8 cellular contexts compared by ENCODE assay signal in genomic region chr19:9673912-9674668, GRCh38. TPM values are rescaled to one million over a fixed set of nuclear protein-coding genes. Genes with fewer than 3 reads are reported as not detected.
A peak's percentile ranks its signal among the peaks of the same experiment; 100 is the strongest.
DNase-seq lines count a peak whose midpoint lies in the region; ATAC-seq and TF ChIP-seq lines count a peak whose summit lies in the region.

No MANE protein-coding gene starts in this region.

- no peak overlapping the region for H2BK15ac ChIP-seq in neuronal stem cell (ENCODE audit: low read length)

- H3K4me3 ChIP-seq in heart left ventricle (peak overlapping the region; percentile 64 to 96 (median 84)), neuronal stem cell (ENCODE audit: low read length in 2 of 2) (peak overlapping the region; percentile 89 to 97)

- peaks cover 19% of the 10 kb centered on the region for H3K4me1 Mint-ChIP-seq in endothelial cell (ENCODE audit: unreplicated experiment)

- no peak overlapping the region for H2AK5ac ChIP-seq in neuronal stem cell (ENCODE audit: low read depth, low read length)

- TF ChIP-seq CTCF in heart left ventricle (IDR thresholded peaks at IDR 0.05) (no peak), endothelial cell (IDR thresholded peaks at IDR 0.05; ENCODE audit: unreplicated experiment) (no peak)

- H3K9ac ChIP-seq in neuronal stem cell (ENCODE audit: low read depth, low read length, poor library complexity): no peak overlapping the region

- H3K9me3 Mint-ChIP-seq in endothelial cell (ENCODE audit: unreplicated experiment): peaks cover 13% of the 10 kb centered on the region

- WGBS in heart left ventricle, 4 donors: 32 to 37% (median 32%) methylated on average over 15 of the region's 15 CpGs
- WGBS in neuronal stem cell (ENCODE audit: extremely low coverage in 2 of 2, insufficient read length in 2 of 2, insufficient replicate concordance in 1 of 2), 2 donors: no CpG with 5 or more reads among the region's 15 CpGs

- H2BK5ac ChIP-seq in neuronal stem cell (ENCODE audit: low read length): peak overlapping the region; percentile 88

- H3K4ac ChIP-seq in neuronal stem cell (ENCODE audit: low read length): no peak overlapping the region

- no peak overlapping the region for H2BK12ac ChIP-seq in neuronal stem cell (ENCODE audit: low read length)

- no peak overlapping the region for H4K8ac ChIP-seq in neuronal stem cell (ENCODE audit: low read depth, low read length)

- no peak for DNase-seq in heart left ventricle
- no peak for DNase-seq in Right ventricle myocardium inferior (ENCODE audit: missing footprints)
- peak; percentile 46 for DNase-seq in activated CD4-positive, CD25-positive, alpha-beta regulatory T cell treated with anti-CD3 and anti-CD28 coated beads, Interleukin-2, amount 50 U/mL, for 72 hours
- no peak for DNase-seq in endothelial cell (ENCODE audit: low spot score)
- DNase-seq in neuronal stem cell (ENCODE audit: low spot score): no peak
- DNase-seq in mesenteric fat pad (ENCODE audit: low spot score): no peak
- DNase-seq in NK-92 treated with Interleukin-12 subunit alpha and Interleukin-12 subunit beta, amount 100 ng/mL, for 24 hours (lab: John Stamatoyannopoulos, UW): no peak
- DNase-seq in 8988T: no peak

- no peak overlapping the region for H3K18ac ChIP-seq in neuronal stem cell (ENCODE audit: low read length)

- H2BK120ac ChIP-seq in neuronal stem cell (ENCODE audit: low read depth, low read length): no peak overlapping the region

- H3K4me3 Mint-ChIP-seq in endothelial cell (ENCODE audit: unreplicated experiment): peak overlapping the region; percentile 95

- no peak overlapping the region for H3K14ac ChIP-seq in neuronal stem cell (ENCODE audit: low read length)

- peaks cover 0 to 47% (median 9%) of the 10 kb centered on the region in 12 donors for H3K9me3 ChIP-seq in heart left ventricle
- peaks cover 16 to 50% of the 10 kb centered on the region in 2 donors for H3K9me3 ChIP-seq in neuronal stem cell (replicated peaks in 1 of 2; ENCODE audit: control insufficient read depth in 2 of 2, insufficient read depth in 1 of 2, low read depth in 1 of 2, low read length in 2 of 2)

- H3K27ac Mint-ChIP-seq in endothelial cell (ENCODE audit: unreplicated experiment): peak overlapping the region; percentile 99

- H3K4me2 ChIP-seq in neuronal stem cell (ENCODE audit: insufficient read depth, low read length, poor library complexity, severe bottlenecking): peak overlapping the region; percentile 37

- ATAC-seq in heart left ventricle: no peak
- no peak for ATAC-seq in Right ventricle myocardium inferior

- H3K36me3 ChIP-seq in heart left ventricle (peaks cover 0 to 22% (median 7%) of the 10 kb centered on the region in 9 donors), neuronal stem cell (replicated peaks in 1 of 2; ENCODE audit: control insufficient read depth in 2 of 2, insufficient read depth in 2 of 2, low read length in 2 of 2) (peaks cover 12 to 41% of the 10 kb centered on the region in 2 donors)

- peaks cover 35% of the 10 kb centered on the region for H3K36me3 Mint-ChIP-seq in endothelial cell (ENCODE audit: low read depth, unreplicated experiment)

- H3K27me3 ChIP-seq in heart left ventricle (no peaks in the 10 kb centered on the region), neuronal stem cell (ENCODE audit: control insufficient read depth in 3 of 3, insufficient read depth in 3 of 3, low read depth in 1 of 3, low read length in 3 of 3) (no peaks in the 10 kb centered on the region)

- H3K27me3 Mint-ChIP-seq in endothelial cell (ENCODE audit: unreplicated experiment): peaks cover 15% of the 10 kb centered on the region

- H3K4me1 ChIP-seq in heart left ventricle: peaks cover 0 to 12% (median 4%) of the 10 kb centered on the region in 12 donors
- no peaks in the 10 kb centered on the region for H3K4me1 ChIP-seq in neuronal stem cell (ENCODE audit: control insufficient read depth in 2 of 2, insufficient read depth in 1 of 2, low read depth in 1 of 2, low read length in 2 of 2)

- no peak for TF ChIP-seq POLR2A in heart left ventricle (IDR thresholded peaks at IDR 0.05)

- H3K79me1 ChIP-seq in neuronal stem cell (ENCODE audit: low read depth, low read length): peaks cover 4% of the 10 kb centered on the region

- no peak overlapping the region for H3K23ac ChIP-seq in neuronal stem cell (ENCODE audit: low read depth, low read length, poor library complexity)

- H3K27ac ChIP-seq in heart left ventricle: peak overlapping the region; percentile 84 to 99 (median 93)
- H3K27ac ChIP-seq in neuronal stem cell (replicated peaks; ENCODE audit: low read length): peak overlapping the region; percentile 92

- peak overlapping the region; percentile 93 for H2AFZ ChIP-seq in neuronal stem cell (ENCODE audit: low read length)

- no peak overlapping the region for H4K91ac ChIP-seq in neuronal stem cell (ENCODE audit: low read depth, low read length, poor library complexity)

- intact Hi-C loops in heart left ventricle (cut with DNase I) (loop anchor here in 6 of 10 donors (2.0 to 10.0 kb wide), 6 partner anchors 47 to 111 kb away; partner anchors contain the start of genes ZNF561 (in 2 of the 6) and ZNF846 (in 2 of the 6)), Right ventricle myocardium inferior (cut with DNase I) (no loop called here)

RNA-seq across cellular contexts. Expression of gene ZNF562, which starts 0.8 kb away (rescaled TPM):
- total RNA-seq in heart left ventricle (10 to 100 TPM; 13.5 to 24.1 (median 20.7) TPM), Right ventricle myocardium inferior (21.7 TPM), endothelial cell (ENCODE audit: unreplicated experiment) (38.2 TPM), mesenteric fat pad (29.6 TPM)
- 10 to 100 TPM in 1 of 2 donors, 1 to 10 TPM in 1; 7.0 to 11.9 TPM for polyA plus RNA-seq in heart left ventricle
- polyA plus RNA-seq in neuronal stem cell (2013, experiment 1 of 2): 8.7 TPM
- 9.8 TPM for polyA plus RNA-seq in neuronal stem cell (2013, experiment 2 of 2)

RNA-seq across cellular contexts. Expression of gene ZNF561, which starts 53.1 kb away (rescaled TPM):
- total RNA-seq in heart left ventricle (10 to 100 TPM; 12.2 to 30.0 (median 20.8) TPM), Right ventricle myocardium inferior (20.3 TPM), endothelial cell (ENCODE audit: unreplicated experiment) (62.5 TPM), mesenteric fat pad (21.3 TPM)
- polyA plus RNA-seq in heart left ventricle: 10 to 100 TPM in 1 of 2 donors, 1 to 10 TPM in 1; 8.7 to 16.6 TPM
- polyA plus RNA-seq in neuronal stem cell (2013, experiment 1 of 2): 28.2 TPM
- 31.2 TPM for polyA plus RNA-seq in neuronal stem cell (2013, experiment 2 of 2)
